8 cellular contexts compared by ENCODE assay signal in genomic region chr14:22566266-22566665, GRCh38. TPM values are rescaled to one million over a fixed set of nuclear protein-coding genes. Genes with fewer than 3 reads are reported as not detected.
DNase-seq lines count a peak whose midpoint lies in the region; ATAC-seq, FAIRE-seq and TF ChIP-seq lines count a peak whose summit lies in the region.
"Not testable (repeated sequence)": the region's sequence is repeated elsewhere in the genome, so short reads cannot be mapped to it uniquely, and the experiment has no call there.

No MANE protein-coding gene starts in this region.

- FAIRE-seq in GM12878 (lab: Jason Lieb, UNC): not testable (repeated sequence)

- peaks cover 39% of the 10 kb centered on the region for H3F3A ChIP-seq in MM.1S (ENCODE audit: insufficient read depth, low read length)

- 19% methylated on average over 9 of the region's 9 CpGs for WGBS in GM12878 (ENCODE audit: insufficient coverage, insufficient replicate concordance, low lambda C conversion rate, missing lambda C conversion rate)
- WGBS in thyroid gland, 2 donors: 93 to 99% methylated on average over 9 of the region's 9 CpGs

- not testable (repeated sequence) for H3K27me3 ChIP-seq in CD4-positive, alpha-beta memory T cell (ENCODE audit: insufficient read depth, low read length); MM.1S (replicated peaks; ENCODE audit: insufficient read depth, low read length); GM12878 (replicated peaks in 1 of 2; ENCODE audit: control insufficient read depth in 2 of 2, insufficient read depth in 2 of 2, low read length in 1 of 2); lower lobe of right lung (ENCODE audit: low read depth); thyroid gland

- in situ Hi-C loops in GM12878 (cut with MboI): loop anchor here (5.0 kb wide), 2 partner anchors 174 to 249 kb away; no protein-coding TSS in a partner anchor

- TF ChIP-seq POLR2A in GM12878 (IDR thresholded peaks at IDR 0.05; ENCODE audit: low read depth, low read length); thyroid gland (IDR thresholded peaks at IDR 0.05): not testable (repeated sequence)

- TF ChIP-seq CTCF in MM.1S (IDR thresholded peaks at IDR 0.05; ENCODE audit: low read length); GM12878 (IDR thresholded peaks at IDR 0.05 in 2 of 3, conservative IDR thresholded peaks at IDR 0.05 in 1 of 3; ENCODE audit: control insufficient read depth in 2 of 3, extremely low read depth in 1 of 3, insufficient read depth in 1 of 3, low read depth in 3 of 3, low read length in 3 of 3); lower lobe of right lung (IDR thresholded peaks at IDR 0.05); thyroid gland (IDR thresholded peaks at IDR 0.05): not testable (repeated sequence)

- H3K9me3 ChIP-seq in CD4-positive, alpha-beta memory T cell (ENCODE audit: control insufficient read depth in 1 of 2, low read length in 2 of 2); MM.1S (replicated peaks; ENCODE audit: insufficient read depth, low read length); GM12878 (replicated peaks; ENCODE audit: control insufficient read depth, insufficient read depth, low read length); lower lobe of right lung; thyroid gland: not testable (repeated sequence)

- CTCF ChIA-PET in CD4-positive, alpha-beta memory T cell (lab: Charles Lee; ENCODE audit: partially characterized antibody): interaction anchor here (0.7 to 11.0 kb wide), 8 partner anchors 6 to 569 kb away, joined by 3 to 305 read pairs (median 6); partner anchors contain the start of gene DAD1
- CTCF ChIA-PET in activated CD4-positive, alpha-beta T cell treated with anti-CD3 and anti-CD28 coated beads for 36 hours (lab: Charles Lee): interaction anchor here (0.6 to 16.1 kb wide), 16 partner anchors 6 to 715 kb away, joined by 3 to 342 read pairs (median 4); partner anchors contain the start of genes ABHD4 and DAD1
- CTCF ChIA-PET in GM12878 (lab: Yijun Ruan, JAX): interaction anchor here (0.6 to 12.5 kb wide), 19 partner anchors 6 to 304 kb away, joined by 3 to 236 read pairs (median 4); no protein-coding TSS in a partner anchor

- peak overlapping the region; percentile 93 to 100 (median 99) for H3K27ac Mint-ChIP-seq in CD4-positive, alpha-beta memory T cell
- H3K27ac Mint-ChIP-seq in activated CD4-positive, alpha-beta T cell treated with anti-CD3 and anti-CD28 coated beads for 36 hours: peak overlapping the region; percentile 100
- peak overlapping the region; percentile 96 for H3K27ac Mint-ChIP-seq in activated T-helper 1 cell treated with anti-CD3 and anti-CD28 coated beads, Interleukin-12 subunit alpha, Interleukin-12 subunit beta, Interleukin-2, Interleukin-4 antibody, amounts not matched to agents 30 ng/mL and 10 ng/mL and 1 ng/mL, durations not matched to agents 14 hours and 24 hours and 36 hours

- TF ChIP-seq EP300 in GM12878 (IDR thresholded peaks at IDR 0.05; ENCODE audit: borderline replicate concordance in 1 of 2, control insufficient read depth in 1 of 2, low read depth in 2 of 2, low read length in 2 of 2): not testable (repeated sequence)

- H3K4me3 ChIP-seq in CD4-positive, alpha-beta memory T cell (ENCODE audit: low read length in 2 of 2): peak overlapping the region in 1 of 2 donors; percentile 28
- H3K4me3 ChIP-seq in MM.1S (ENCODE audit: low read length); lower lobe of right lung; skin epidermis; thyroid gland (replicated peaks in 1 of 3): not testable (repeated sequence)
- H3K4me3 ChIP-seq in GM12878: peak overlapping the region; percentile 24; the same call in 1 of the 2 replicates

- H3K4me2 ChIP-seq in MM.1S (ENCODE audit: low read depth, low read length) (0 out of 2 replicates have a peak overlapping the region, but pooled peaks have one; percentile 60), GM12878 (ENCODE audit: control insufficient read depth, insufficient read depth) (peak overlapping the region; percentile 61)

- H3K4me1 ChIP-seq in CD4-positive, alpha-beta memory T cell (ENCODE audit: insufficient read depth, low read length): peaks cover 93% of the 10 kb centered on the region
- H3K4me1 ChIP-seq in MM.1S (ENCODE audit: low read length) (peaks cover 67% of the 10 kb centered on the region), GM12878 (ENCODE audit: control insufficient read depth, insufficient read depth, low read length) (peaks cover 83% of the 10 kb centered on the region), lower lobe of right lung (peaks cover 72% of the 10 kb centered on the region), thyroid gland (peaks cover 53 to 71% of the 10 kb centered on the region in 2 donors)

- POLR2A ChIA-PET in CD4-positive, alpha-beta memory T cell (lab: Charles Lee; ENCODE audit: partially characterized antibody): interaction anchor here (1.3 to 19.8 kb wide), 9 partner anchors 13 to 682 kb away, joined by 3 to 1226 read pairs (median 182); partner anchors contain the start of gene DAD1
- POLR2A ChIA-PET in activated CD4-positive, alpha-beta T cell treated with anti-CD3 and anti-CD28 coated beads for 36 hours (lab: Charles Lee): interaction anchor here (0.6 to 5.0 kb wide), 4 partner anchors 11 to 305 kb away, joined by 4 to 34 read pairs (median 6); no protein-coding TSS in a partner anchor
- POLR2A ChIA-PET in GM12878 (lab: Charles Lee): interaction anchor here (0.6 to 5.3 kb wide), 11 partner anchors 7 to 182 kb away, joined by 3 to 74 read pairs (median 6); no protein-coding TSS in a partner anchor

- not testable (repeated sequence) for H3K9me3 Mint-ChIP-seq in CD4-positive, alpha-beta memory T cell; activated CD4-positive, alpha-beta T cell treated with anti-CD3 and anti-CD28 coated beads for 36 hours (ENCODE audit: low read depth); activated T-helper 1 cell treated with anti-CD3 and anti-CD28 coated beads, Interleukin-12 subunit alpha, Interleukin-12 subunit beta, Interleukin-2, Interleukin-4 antibody, amounts not matched to agents 30 ng/mL and 10 ng/mL and 1 ng/mL, durations not matched to agents 14 hours and 24 hours and 36 hours

- SMC1A ChIA-PET in GM12878 (lab: Charles Lee; ENCODE audit: uncharacterized antibody, unreplicated experiment): interaction anchor here (0.7 to 6.2 kb wide), 21 partner anchors 6 to 212 kb away, joined by 3 to 134 read pairs (median 5); no protein-coding TSS in a partner anchor

- H3K9me2 ChIP-seq in MM.1S (replicated peaks; ENCODE audit: insufficient read depth, low read length): not testable (repeated sequence)

- H3K4me3 Mint-ChIP-seq in CD4-positive, alpha-beta memory T cell: peak overlapping the region; percentile 31 to 74 (median 62)
- peak overlapping the region; percentile 69 for H3K4me3 Mint-ChIP-seq in activated CD4-positive, alpha-beta T cell treated with anti-CD3 and anti-CD28 coated beads for 36 hours
- peak overlapping the region; percentile 61 for H3K4me3 Mint-ChIP-seq in activated T-helper 1 cell treated with anti-CD3 and anti-CD28 coated beads, Interleukin-12 subunit alpha, Interleukin-12 subunit beta, Interleukin-2, Interleukin-4 antibody, amounts not matched to agents 30 ng/mL and 10 ng/mL and 1 ng/mL, durations not matched to agents 14 hours and 24 hours and 36 hours

- DNase-seq in CD4-positive, alpha-beta memory T cell; MM.1S; activated T-helper 1 cell treated with anti-CD3 and anti-CD28 coated beads, Interleukin-12 subunit alpha, Interleukin-12 subunit beta, Interleukin-2, Interleukin-4 antibody, amounts not matched to agents 30 ng/mL and 10 ng/mL and 1 ng/mL, durations not matched to agents 14 hours and 24 hours and 36 hours (ENCODE audit: low spot score); GM12878 (ENCODE audit: low read depth, low spot score); lower lobe of right lung; thyroid gland: not testable (repeated sequence)
- DNase-seq in activated CD4-positive, alpha-beta T cell treated with anti-CD3 and anti-CD28 coated beads for 36 hours: peak; percentile 39

- TF ChIP-seq RAD21 in GM12878 (IDR thresholded peaks at IDR 0.05; ENCODE audit: insufficient read depth, low read depth, low read length): not testable (repeated sequence)

- not testable (repeated sequence) for H3K27me3 Mint-ChIP-seq in CD4-positive, alpha-beta memory T cell; activated CD4-positive, alpha-beta T cell treated with anti-CD3 and anti-CD28 coated beads for 36 hours; activated T-helper 1 cell treated with anti-CD3 and anti-CD28 coated beads, Interleukin-12 subunit alpha, Interleukin-12 subunit beta, Interleukin-2, Interleukin-4 antibody, amounts not matched to agents 30 ng/mL and 10 ng/mL and 1 ng/mL, durations not matched to agents 14 hours and 24 hours and 36 hours (ENCODE audit: insufficient read depth)

- H4K20me1 ChIP-seq in MM.1S (ENCODE audit: insufficient read depth, low read length); GM12878 (ENCODE audit: control insufficient read depth, insufficient read depth): not testable (repeated sequence)

- RAD21 ChIA-PET in GM12878 (lab: Charles Lee; ENCODE audit: unreplicated experiment): interaction anchor here (0.6 to 11.3 kb wide), 19 partner anchors 8 to 403 kb away, joined by 3 to 190 read pairs (median 6); partner anchors contain the start of gene LRP10

- peaks cover 36% of the 10 kb centered on the region for H3K79me2 ChIP-seq in MM.1S (ENCODE audit: low read length)
- H3K79me2 ChIP-seq in GM12878 (ENCODE audit: control insufficient read depth, insufficient read depth, low read length): peaks cover 35% of the 10 kb centered on the region

- peaks cover 18 to 27% of the 10 kb centered on the region in 2 donors for H3K36me3 Mint-ChIP-seq in CD4-positive, alpha-beta memory T cell
- peaks cover 72% of the 10 kb centered on the region for H3K36me3 Mint-ChIP-seq in activated CD4-positive, alpha-beta T cell treated with anti-CD3 and anti-CD28 coated beads for 36 hours (ENCODE audit: low read depth)
- peaks cover 30% of the 10 kb centered on the region for H3K36me3 Mint-ChIP-seq in activated T-helper 1 cell treated with anti-CD3 and anti-CD28 coated beads, Interleukin-12 subunit alpha, Interleukin-12 subunit beta, Interleukin-2, Interleukin-4 antibody, amounts not matched to agents 30 ng/mL and 10 ng/mL and 1 ng/mL, durations not matched to agents 14 hours and 24 hours and 36 hours (ENCODE audit: low read depth)

- intact Hi-C loops in CD4-positive, alpha-beta memory T cell (cut with micrococcal nuclease); activated T-helper 1 cell treated with anti-CD3 and anti-CD28 coated beads, Interleukin-12 subunit alpha, Interleukin-12 subunit beta, Interleukin-2, Interleukin-4 antibody, amounts not matched to agents 30 ng/mL and 10 ng/mL and 1 ng/mL, durations not matched to agents 14 hours and 24 hours and 36 hours (cut with micrococcal nuclease); GM12878 (cut with micrococcal nuclease; ENCODE audit: unreplicated experiment); thyroid gland (cut with DNase I): not testable (repeated sequence)
- intact Hi-C loops in activated CD4-positive, alpha-beta T cell treated with anti-CD3 and anti-CD28 coated beads for 36 hours (cut with DNase I, micrococcal nuclease): loop anchor here in 1 of 2 experiments (5.0 kb wide), 1 partner anchor 34 kb away; no protein-coding TSS in a partner anchor
- intact Hi-C loops in lower lobe of right lung (cut with DNase I): loop anchor here (10.0 kb wide), 1 partner anchor 89 kb away; no protein-coding TSS in a partner anchor

- H3K27ac ChIP-seq in CD4-positive, alpha-beta memory T cell (ENCODE audit: low read depth, low read length): peak overlapping the region; percentile 82
- H3K27ac ChIP-seq in MM.1S (ENCODE audit: low read length): peak overlapping the region; percentile 97; the same call in 1 of the 2 replicates
- peak overlapping the region; percentile 97 for H3K27ac ChIP-seq in GM12878 (ENCODE audit: control insufficient read depth, insufficient read depth)
- H3K27ac ChIP-seq in lower lobe of right lung: peak overlapping the region; percentile 8
- H3K27ac ChIP-seq in skin epidermis: peak overlapping the region in 14 of 21 experiments; percentile 19 to 98 (median 64)
- H3K27ac ChIP-seq in thyroid gland: peak overlapping the region in 2 of 3 donors; percentile 13 to 86

- not testable (repeated sequence) for ATAC-seq in activated CD4-positive, alpha-beta T cell treated with anti-CD3 and anti-CD28 coated beads for 36 hours; GM12878; lower lobe of right lung

- BruUV-seq in GM12878 (replicated peaks; lab: Mats Ljungman, UMichigan): not testable (repeated sequence)

- not testable (repeated sequence) for H3K36me3 ChIP-seq in CD4-positive, alpha-beta memory T cell (ENCODE audit: insufficient read depth, low read length); MM.1S (replicated peaks; ENCODE audit: insufficient read depth, low read length); GM12878 (ENCODE audit: control insufficient read depth in 2 of 2, insufficient read depth in 2 of 2, low read length in 1 of 2)
- peaks cover 51% of the 10 kb centered on the region for H3K36me3 ChIP-seq in lower lobe of right lung
- H3K36me3 ChIP-seq in thyroid gland: peaks cover 10 to 11% of the 10 kb centered on the region in 2 donors

- H2AFZ ChIP-seq in MM.1S (ENCODE audit: low read length); GM12878 (ENCODE audit: control insufficient read depth, low read depth, low read length): not testable (repeated sequence)

- H3K9ac ChIP-seq in MM.1S (ENCODE audit: low read length): not testable (repeated sequence)
- peak overlapping the region; percentile 38; the same call in 1 of the 2 replicates for H3K9ac ChIP-seq in GM12878 (ENCODE audit: control insufficient read depth, insufficient read depth, low read length)

- H3K4me1 Mint-ChIP-seq in CD4-positive, alpha-beta memory T cell: peaks cover 61 to 94% (median 77%) of the 10 kb centered on the region in 4 donors
- peaks cover 90% of the 10 kb centered on the region for H3K4me1 Mint-ChIP-seq in activated CD4-positive, alpha-beta T cell treated with anti-CD3 and anti-CD28 coated beads for 36 hours
- H3K4me1 Mint-ChIP-seq in activated T-helper 1 cell treated with anti-CD3 and anti-CD28 coated beads, Interleukin-12 subunit alpha, Interleukin-12 subunit beta, Interleukin-2, Interleukin-4 antibody, amounts not matched to agents 30 ng/mL and 10 ng/mL and 1 ng/mL, durations not matched to agents 14 hours and 24 hours and 36 hours (ENCODE audit: low read depth): peaks cover 88% of the 10 kb centered on the region

RNA-seq across cellular contexts. Expression of gene DAD1, which starts 22.8 kb away (rescaled TPM):
- 100 to 1,000 TPM; 110 to 124 TPM for total RNA-seq in CD4-positive, alpha-beta memory T cell
- polyA plus RNA-seq in CD4-positive, alpha-beta memory T cell: 100 to 1,000 TPM; 602 to 735 TPM
- 100 to 1,000 TPM; 265 to 302 TPM for total RNA-seq in activated CD4-positive, alpha-beta T cell treated with anti-CD3 and anti-CD28 coated beads for 36 hours
- 228 and 229 TPM in 2 replicates for total RNA-seq in activated T-helper 1 cell treated with anti-CD3 and anti-CD28 coated beads, Interleukin-12 subunit alpha, Interleukin-12 subunit beta, Interleukin-2, Interleukin-4 antibody, amounts not matched to agents 30 ng/mL and 10 ng/mL and 1 ng/mL, durations not matched to agents 14 hours and 24 hours and 36 hours
- total RNA-seq in GM12878 (2013; cell fraction: nucleolus; rRNA removed): 77.8 and 78.3 TPM in 2 replicates
- 248 and 269 TPM in 2 replicates for total RNA-seq in GM12878 (2014; rRNA removed)
- 210 and 218 TPM in 2 replicates for total RNA-seq in GM12878 (2014; rRNA removed; fragmentation: Illumina TruSeq; extraction: Trizol)
- 161 and 169 TPM in 2 replicates for total RNA-seq in GM12878 (2021)
- polyA plus RNA-seq in GM12878 (2011; ENCODE audit: low read depth): 154 TPM
- polyA plus RNA-seq in GM12878 (2011; rRNA removed): 302 and 306 TPM in 2 replicates
- polyA plus RNA-seq in GM12878 (2011; cell fraction: cytosol; rRNA removed): 434 and 580 TPM in 2 replicates
- 112 and 139 TPM in 2 replicates for polyA plus RNA-seq in GM12878 (2011; cell fraction: nucleus; rRNA removed)
- 237 and 253 TPM in 2 replicates for polyA plus RNA-seq in GM12878 (2012)
- 306 and 315 TPM in 2 replicates for polyA plus RNA-seq in GM12878 (2014; fragmentation: Illumina TruSeq; extraction: Trizol)
- polyA plus RNA-seq in GM12878 (2014; fragmentation: Nextera tagmentation; extraction: Ambion mirVana): 100 to 1,000 TPM; 711 to 920 TPM
- polyA plus RNA-seq in GM12878 (2014; rRNA removed): 294 and 324 TPM in 2 replicates
- 100 to 1,000 TPM; 604 to 609 TPM for polyA plus RNA-seq in GM12878 (2016; fragmentation: Nextera tagmentation; extraction: Ambion mirVana)
- polyA minus RNA-seq in GM12878 (2011; rRNA and poly(A)+ RNA removed): 104 and 162 TPM in 2 replicates
- polyA minus RNA-seq in GM12878 (2011; cell fraction: cytosol; rRNA and poly(A)+ RNA removed): 33.4 and 47.1 TPM in 2 replicates
- polyA minus RNA-seq in GM12878 (2011; cell fraction: nucleus; rRNA and poly(A)+ RNA removed): 42.2 and 59.7 TPM in 2 replicates
- total RNA-seq in lower lobe of right lung: 162 TPM
- total RNA-seq in thyroid gland: 100 to 1,000 TPM; 235 to 430 (median 335) TPM

RNA-seq across cellular contexts. Expression of gene ABHD4, which starts 31.8 kb away (rescaled TPM):
- 10 to 100 TPM; 18.8 to 22.4 TPM for total RNA-seq in CD4-positive, alpha-beta memory T cell
- polyA plus RNA-seq in CD4-positive, alpha-beta memory T cell: 10 to 100 TPM in 1 of 2 donors, 1 to 10 TPM in 1; 6.2 to 12.9 TPM
- total RNA-seq in activated CD4-positive, alpha-beta T cell treated with anti-CD3 and anti-CD28 coated beads for 36 hours: 10 to 100 TPM in 1 of 2 experiments, 1 to 10 TPM in 1; 8.3 to 10.5 TPM
- 13.2 and 13.6 TPM in 2 replicates for total RNA-seq in activated T-helper 1 cell treated with anti-CD3 and anti-CD28 coated beads, Interleukin-12 subunit alpha, Interleukin-12 subunit beta, Interleukin-2, Interleukin-4 antibody, amounts not matched to agents 30 ng/mL and 10 ng/mL and 1 ng/mL, durations not matched to agents 14 hours and 24 hours and 36 hours
- 21.4 and 23.0 TPM in 2 replicates for total RNA-seq in GM12878 (2013; cell fraction: nucleolus; rRNA removed)
- total RNA-seq in GM12878 (2014; rRNA removed) (4.7 and 5.6 TPM in 2 replicates), GM12878 (2014; rRNA removed; fragmentation: Illumina TruSeq; extraction: Trizol) (4.7 and 5.4 TPM in 2 replicates), GM12878 (2021) (10.2 and 15.1 TPM in 2 replicates), lower lobe of right lung (28.5 TPM), thyroid gland (10 to 100 TPM; 31.5 to 66.4 (median 53.7) TPM)
- 10.5 TPM for polyA plus RNA-seq in GM12878 (2011; ENCODE audit: low read depth)
- polyA plus RNA-seq in GM12878 (2011; rRNA removed) (17.4 and 28.7 TPM in 2 replicates), GM12878 (2014; fragmentation: Illumina TruSeq; extraction: Trizol) (10.6 and 12.9 TPM in 2 replicates), GM12878 (2014; fragmentation: Nextera tagmentation; extraction: Ambion mirVana) (1 to 10 TPM; 7.7 to 7.9 TPM), GM12878 (2014; rRNA removed) (10.5 and 11.5 TPM in 2 replicates), GM12878 (2016; fragmentation: Nextera tagmentation; extraction: Ambion mirVana) (10 to 100 TPM; 12.6 to 14.3 TPM)
- polyA plus RNA-seq in GM12878 (2011; cell fraction: cytosol; rRNA removed): 33.7 and 34.0 TPM in 2 replicates
- 19.1 and 31.7 TPM in 2 replicates for polyA plus RNA-seq in GM12878 (2011; cell fraction: nucleus; rRNA removed)
- 10.8 and 15.4 TPM in 2 replicates for polyA plus RNA-seq in GM12878 (2012)
- 25.3 and 34.6 TPM in 2 replicates for polyA minus RNA-seq in GM12878 (2011; rRNA and poly(A)+ RNA removed)
- 6.5 and 7.5 TPM in 2 replicates for polyA minus RNA-seq in GM12878 (2011; cell fraction: cytosol; rRNA and poly(A)+ RNA removed)
- 11.6 and 12.0 TPM in 2 replicates for polyA minus RNA-seq in GM12878 (2011; cell fraction: nucleus; rRNA and poly(A)+ RNA removed)

Comparison
In these comparisons a context has a peak if more than half of its experiments do, and no peak if none do; other contexts are left out.
1. H3K27ac ChIP-seq: peak in every context shown above with its lines; median percentile 97 in MM.1S; 97 in GM12878; 82 in CD4-positive, alpha-beta memory T cell; 64 in skin epidermis; 50 in thyroid gland; 8 in lower lobe of right lung.